ENCODE assay signal across 13 cellular contexts in the genomic region with DNA sequence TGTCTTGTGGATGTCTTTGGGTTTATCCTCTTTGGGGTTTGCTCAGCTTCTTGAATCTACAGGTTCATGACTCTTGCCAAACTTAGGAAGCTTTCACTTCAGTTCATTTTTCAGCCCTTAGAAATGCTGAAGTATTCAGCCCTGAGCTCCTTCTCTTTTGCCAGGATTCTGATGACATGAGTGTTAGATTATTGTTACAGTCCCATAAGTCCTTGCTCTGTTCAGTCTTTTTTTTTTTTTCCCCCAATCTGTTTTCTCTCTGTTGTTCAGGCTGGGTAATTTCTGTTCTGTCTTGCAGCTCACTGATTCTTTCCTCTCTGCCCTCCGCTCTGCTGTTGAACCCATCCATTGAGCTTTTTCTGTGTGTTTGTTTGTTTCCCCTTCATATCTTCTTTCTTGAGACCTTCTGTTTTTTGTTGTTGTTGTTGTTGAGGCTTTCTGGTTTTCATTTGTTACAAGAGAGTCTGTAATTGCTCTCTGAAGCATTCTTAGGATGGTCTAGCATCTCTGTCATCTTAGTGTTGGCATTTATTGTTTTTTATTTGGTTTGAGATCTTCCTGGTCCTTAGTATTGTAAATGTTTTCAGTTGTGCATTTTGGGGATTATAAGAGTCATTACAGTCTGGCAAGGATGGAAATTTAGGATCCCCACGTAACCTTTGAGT. TPM values are rescaled to one million over a fixed set of nuclear protein-coding genes. Genes with fewer than 3 reads are reported as not detected.
A peak's percentile ranks its signal among the peaks of the same experiment; 100 is the strongest.
DNase-seq lines count a peak whose midpoint lies in the region; ATAC-seq and TF ChIP-seq lines count a peak whose summit lies in the region.
"Had no signal": no experiment of that assay in that cellular context is flagged by ENCODE, and none has a peak within 500 bp of the region (broad histone marks: within the 10 kb centered on the region; RNA-seq: fewer than 3 reads in every experiment).

No MANE protein-coding gene starts in this region.

- no peaks in the 10 kb centered on the region for H3K27me3 Mint-ChIP-seq in activated naive CD8-positive, alpha-beta T cell

- no peaks in the 10 kb centered on the region for H3K9me3 ChIP-seq in Peyer's patch

- H3K4me1 ChIP-seq in Peyer's patch, result peaks cover 0 to 4% (median 0%) of the 10 kb centered on the region in 4 donors

- H3K27ac Mint-ChIP-seq in activated naive CD8-positive, alpha-beta T cell, result peak overlapping the region; percentile 18

- ATAC-seq in Right ventricle myocardium superior (ENCODE audit: poor library complexity), result peak; percentile 56
- ATAC-seq in GM18519 (IDR thresholded peaks at IDR 0.05; ENCODE audit: low FRiP score, unreplicated experiment), result no peak

- H3K4me1 Mint-ChIP-seq in activated naive CD8-positive, alpha-beta T cell (ENCODE audit: low read depth), result peaks cover 44% of the 10 kb centered on the region

- H3K36me3 ChIP-seq in Peyer's patch, result no peaks in the 10 kb centered on the region

- peaks cover 7% of the 10 kb centered on the region for H3K36me3 Mint-ChIP-seq in activated naive CD8-positive, alpha-beta T cell

- H3K27me3 ChIP-seq in Peyer's patch, result no peaks in the 10 kb centered on the region

- intact Hi-C loops in Right ventricle myocardium superior (cut with DNase I), result no loop called here

- H3K27ac ChIP-seq in skin epidermis, result peak overlapping the region in 12 of 21 experiments; percentile 14 to 68 (median 42)
- H3K27ac ChIP-seq in Peyer's patch, result peak overlapping the region in 1 of 4 donors; percentile 38
- H3K27ac ChIP-seq: HL-60 had no signal

- no peaks in the 10 kb centered on the region for H3K9me3 Mint-ChIP-seq in activated naive CD8-positive, alpha-beta T cell (ENCODE audit: low read depth)

- H3K4me3 Mint-ChIP-seq in activated naive CD8-positive, alpha-beta T cell, result no peak overlapping the region

- H3K4me3 ChIP-seq in skin epidermis (no peak overlapping the region), Peyer's patch (no peak overlapping the region)

- TF ChIP-seq CTCF in Peyer's patch (IDR thresholded peaks at IDR 0.05), result no peak

- TF ChIP-seq POLR2A in Peyer's patch (IDR thresholded peaks at IDR 0.05), result no peak

- DNase-seq in EL (peak; percentile 79), Right ventricle myocardium superior (no peak), Peyer's patch (no peak), SKM-1 (lab: John Stamatoyannopoulos, UW; ENCODE audit: unreplicated experiment) (no peak)
- DNase-seq in activated effector memory CD4-positive, alpha-beta T cell treated with anti-CD3 and anti-CD28 coated beads, Interleukin-2, amount 50 U/mL, for 16 hours, result no peak
- DNase-seq: activated CD4-positive, CD25-positive, alpha-beta regulatory T cell treated with anti-CD3 and anti-CD28 coated beads, Interleukin-2, amount 50 U/mL, for 72 hours; effector CD4-positive, alpha-beta T cell; GF-D8; NCI-H345 had no signal

RNA-seq across cellular contexts. Expression of gene LRCH3, which starts 18.4 kb away (rescaled TPM):
- total RNA-seq in Right ventricle myocardium superior, result 18.0 TPM
- 10 to 100 TPM; 31.2 to 90.0 (median 41.7) TPM for total RNA-seq in Peyer's patch

RNA-seq across cellular contexts. Expression of gene FYTTD1, which starts 59.8 kb away (rescaled TPM):
- total RNA-seq in Right ventricle myocardium superior (66.9 TPM), Peyer's patch (10 to 100 TPM; 15.4 to 62.7 (median 27.4) TPM)
